ENCODE assay signal across 13 cellular contexts in the genomic region with DNA sequence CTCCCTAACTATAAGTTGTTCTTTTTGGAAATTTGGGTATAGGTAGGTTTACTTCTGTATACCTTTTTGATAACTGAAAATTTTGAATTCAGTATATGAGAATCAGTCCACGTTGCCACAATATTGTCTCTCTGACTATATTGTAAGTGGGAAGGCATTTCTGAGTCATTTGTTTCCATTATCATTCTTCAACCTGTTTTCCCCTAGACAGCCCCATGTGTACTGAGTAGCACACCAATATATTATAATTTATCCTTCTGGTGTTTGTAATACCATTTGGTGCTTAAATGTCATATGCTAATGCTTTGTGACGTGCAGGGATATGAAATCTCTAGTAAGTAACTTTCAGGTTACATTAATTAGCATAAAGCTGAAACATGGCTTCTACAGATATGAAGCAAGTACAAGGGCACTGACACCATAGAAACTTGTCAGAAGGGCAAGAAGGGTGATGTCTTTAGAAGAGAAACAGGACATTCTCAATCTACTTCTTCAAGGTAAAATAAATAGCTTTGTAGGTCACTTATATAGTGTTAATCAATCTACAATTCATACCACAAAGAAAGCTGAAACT.
A peak's percentile ranks its signal among the peaks of the same experiment; 100 is the strongest.
DNase-seq lines count a peak whose midpoint lies in the region; ATAC-seq lines count a peak whose summit lies in the region.
"Had no signal": no experiment of that assay in that cellular context is flagged by ENCODE, and none has a peak within 500 bp of the region (broad histone marks: within the 10 kb centered on the region; RNA-seq: fewer than 3 reads in every experiment).

No MANE protein-coding gene starts in this region.

- H3K4me3 ChIP-seq in effector memory CD4-positive, alpha-beta T cell (ENCODE audit: insufficient read depth, low read depth, low read length, poor library complexity, severe bottlenecking) = peak overlapping the region; percentile 59

- H3K27ac ChIP-seq in effector memory CD4-positive, alpha-beta T cell (ENCODE audit: insufficient read depth, low read length, poor library complexity, severe bottlenecking) = no peak overlapping the region
- H3K27ac ChIP-seq: epithelial cell of prostate had no signal

- H3K4me1 ChIP-seq in effector memory CD4-positive, alpha-beta T cell (ENCODE audit: control insufficient read depth, insufficient read depth, low read length, poor library complexity, severe bottlenecking) = peaks cover 7% of the 10 kb centered on the region

- no peaks in the 10 kb centered on the region for H3K9me3 ChIP-seq in effector memory CD4-positive, alpha-beta T cell (ENCODE audit: control insufficient read depth, low read length)

- H3K36me3 ChIP-seq in effector memory CD4-positive, alpha-beta T cell (ENCODE audit: control insufficient read depth, insufficient read depth, low read length) = no peaks in the 10 kb centered on the region

- no peaks in the 10 kb centered on the region for H3K27me3 ChIP-seq in effector memory CD4-positive, alpha-beta T cell (replicated peaks; ENCODE audit: control insufficient read depth, insufficient read depth, low read length, poor library complexity, severe bottlenecking)

- no peak for DNase-seq in effector memory CD4-positive, alpha-beta T cell
- DNase-seq in NCI-H345 (lab: John Stamatoyannopoulos, UW) (no peak), middle frontal gyrus (ENCODE audit: extremely low spot score, low spot score) (no peak), NCI-H1930 (lab: John Stamatoyannopoulos, UW) (no peak)
- DNase-seq: activated CD8-positive, alpha-beta memory T cell treated with anti-CD3 and anti-CD28 coated beads, Interleukin-2, amount 50 U/mL, for 48 hours; COR-L47; KG1; stimulated activated CD4-positive, alpha-beta T cell treated with anti-CD3 and anti-CD28 coated beads, Interleukin-1b, Interleukin-23, amount 100 ng/mL, for 48 hours; stimulated activated naive CD4-positive, alpha-beta T cell had no signal

- ATAC-seq in GM18517 (IDR thresholded peaks at IDR 0.05; ENCODE audit: unreplicated experiment) (peak; percentile 50), GM21390 (IDR thresholded peaks at IDR 0.05; ENCODE audit: unreplicated experiment) (peak; percentile 27), HG03520 (IDR thresholded peaks at IDR 0.05; ENCODE audit: unreplicated experiment) (peak; percentile 47)
